2 cellular contexts compared by ENCODE assay signal in the genomic region with DNA sequence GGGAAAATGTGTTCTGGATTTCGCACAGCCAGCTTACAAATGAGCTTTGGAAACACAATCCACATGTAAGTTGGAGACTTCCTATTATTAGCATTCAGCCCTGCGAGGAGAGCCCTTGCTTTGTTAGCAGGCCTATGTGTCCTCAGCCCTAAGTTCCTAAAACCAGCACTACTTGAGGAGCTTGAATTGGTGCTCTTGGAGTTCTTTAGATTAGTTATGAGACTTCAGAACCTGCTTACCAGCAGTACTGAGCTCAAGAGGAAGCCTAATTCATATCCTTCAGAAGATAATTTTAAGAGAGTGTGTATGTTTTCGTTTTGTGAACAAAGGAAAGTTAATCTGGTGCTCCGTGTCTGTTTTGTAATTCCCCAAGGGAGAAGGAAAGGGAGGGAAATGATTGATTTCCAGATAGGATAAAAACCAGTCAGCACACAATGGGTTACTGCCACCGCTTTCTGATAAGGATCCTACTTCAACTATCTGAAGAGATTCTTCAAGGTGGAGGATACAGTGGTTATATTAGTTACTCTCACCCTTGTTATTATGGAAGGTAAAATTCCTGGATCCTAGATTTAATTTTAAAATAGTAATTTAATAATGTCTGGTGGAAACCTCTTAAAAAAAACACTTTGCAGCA.
A peak's percentile ranks its signal among the peaks of the same experiment; 100 is the strongest.
TF ChIP-seq lines count a peak whose summit lies in the region.

No MANE protein-coding gene starts in this region.

TF ChIP-seq in HEK293, 187 proteins besides CTCF, POLR2A, EP300 and RAD21 (continued from another document):
- TF ChIP-seq, protein P1, sequence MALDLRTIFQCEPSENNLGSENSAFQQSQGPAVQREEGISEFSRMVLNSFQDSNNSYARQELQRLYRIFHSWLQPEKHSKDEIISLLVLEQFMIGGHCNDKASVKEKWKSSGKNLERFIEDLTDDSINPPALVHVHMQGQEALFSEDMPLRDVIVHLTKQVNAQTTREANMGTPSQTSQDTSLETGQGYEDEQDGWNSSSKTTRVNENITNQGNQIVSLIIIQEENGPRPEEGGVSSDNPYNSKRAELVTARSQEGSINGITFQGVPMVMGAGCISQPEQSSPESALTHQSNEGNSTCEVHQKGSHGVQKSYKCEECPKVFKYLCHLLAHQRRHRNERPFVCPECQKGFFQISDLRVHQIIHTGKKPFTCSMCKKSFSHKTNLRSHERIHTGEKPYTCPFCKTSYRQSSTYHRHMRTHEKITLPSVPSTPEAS (tag by site-specific recombination; IDR thresholded peaks at IDR 0.05), result no peak
- TF ChIP-seq, protein P2, sequence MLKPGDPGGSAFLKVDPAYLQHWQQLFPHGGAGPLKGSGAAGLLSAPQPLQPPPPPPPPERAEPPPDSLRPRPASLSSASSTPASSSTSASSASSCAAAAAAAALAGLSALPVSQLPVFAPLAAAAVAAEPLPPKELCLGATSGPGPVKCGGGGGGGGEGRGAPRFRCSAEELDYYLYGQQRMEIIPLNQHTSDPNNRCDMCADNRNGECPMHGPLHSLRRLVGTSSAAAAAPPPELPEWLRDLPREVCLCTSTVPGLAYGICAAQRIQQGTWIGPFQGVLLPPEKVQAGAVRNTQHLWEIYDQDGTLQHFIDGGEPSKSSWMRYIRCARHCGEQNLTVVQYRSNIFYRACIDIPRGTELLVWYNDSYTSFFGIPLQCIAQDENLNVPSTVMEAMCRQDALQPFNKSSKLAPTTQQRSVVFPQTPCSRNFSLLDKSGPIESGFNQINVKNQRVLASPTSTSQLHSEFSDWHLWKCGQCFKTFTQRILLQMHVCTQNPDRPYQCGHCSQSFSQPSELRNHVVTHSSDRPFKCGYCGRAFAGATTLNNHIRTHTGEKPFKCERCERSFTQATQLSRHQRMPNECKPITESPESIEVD (tag by site-specific recombination; IDR thresholded peaks at IDR 0.05), result peak; percentile 33; the same call in 1 of the 2 replicates
- TF ChIP-seq ZNF10 (tag by site-specific recombination; IDR thresholded peaks at IDR 0.05), result peak; percentile 78

TF ChIP-seq in HEK293T, 16 proteins besides CTCF, POLR2A, EP300 and RAD21 (continued from another document):
- TF ChIP-seq, protein P3, sequence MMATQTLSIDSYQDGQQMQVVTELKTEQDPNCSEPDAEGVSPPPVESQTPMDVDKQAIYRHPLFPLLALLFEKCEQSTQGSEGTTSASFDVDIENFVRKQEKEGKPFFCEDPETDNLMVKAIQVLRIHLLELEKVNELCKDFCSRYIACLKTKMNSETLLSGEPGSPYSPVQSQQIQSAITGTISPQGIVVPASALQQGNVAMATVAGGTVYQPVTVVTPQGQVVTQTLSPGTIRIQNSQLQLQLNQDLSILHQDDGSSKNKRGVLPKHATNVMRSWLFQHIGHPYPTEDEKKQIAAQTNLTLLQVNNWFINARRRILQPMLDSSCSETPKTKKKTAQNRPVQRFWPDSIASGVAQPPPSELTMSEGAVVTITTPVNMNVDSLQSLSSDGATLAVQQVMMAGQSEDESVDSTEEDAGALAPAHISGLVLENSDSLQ (IDR thresholded peaks at IDR 0.05), result no peak
- TF ChIP-seq ELF4 (IDR thresholded peaks at IDR 0.05) (no peak), ARNT (IDR thresholded peaks at IDR 0.05) (no peak), FOXM1 (IDR thresholded peaks at IDR 0.05; ENCODE audit: borderline replicate concordance) (no peak), FOXA1 (IDR thresholded peaks at IDR 0.05) (no peak), TARDBP (IDR thresholded peaks at IDR 0.05) (no peak)
